ENCODE assay signal across 8 cellular contexts in the genomic region with DNA sequence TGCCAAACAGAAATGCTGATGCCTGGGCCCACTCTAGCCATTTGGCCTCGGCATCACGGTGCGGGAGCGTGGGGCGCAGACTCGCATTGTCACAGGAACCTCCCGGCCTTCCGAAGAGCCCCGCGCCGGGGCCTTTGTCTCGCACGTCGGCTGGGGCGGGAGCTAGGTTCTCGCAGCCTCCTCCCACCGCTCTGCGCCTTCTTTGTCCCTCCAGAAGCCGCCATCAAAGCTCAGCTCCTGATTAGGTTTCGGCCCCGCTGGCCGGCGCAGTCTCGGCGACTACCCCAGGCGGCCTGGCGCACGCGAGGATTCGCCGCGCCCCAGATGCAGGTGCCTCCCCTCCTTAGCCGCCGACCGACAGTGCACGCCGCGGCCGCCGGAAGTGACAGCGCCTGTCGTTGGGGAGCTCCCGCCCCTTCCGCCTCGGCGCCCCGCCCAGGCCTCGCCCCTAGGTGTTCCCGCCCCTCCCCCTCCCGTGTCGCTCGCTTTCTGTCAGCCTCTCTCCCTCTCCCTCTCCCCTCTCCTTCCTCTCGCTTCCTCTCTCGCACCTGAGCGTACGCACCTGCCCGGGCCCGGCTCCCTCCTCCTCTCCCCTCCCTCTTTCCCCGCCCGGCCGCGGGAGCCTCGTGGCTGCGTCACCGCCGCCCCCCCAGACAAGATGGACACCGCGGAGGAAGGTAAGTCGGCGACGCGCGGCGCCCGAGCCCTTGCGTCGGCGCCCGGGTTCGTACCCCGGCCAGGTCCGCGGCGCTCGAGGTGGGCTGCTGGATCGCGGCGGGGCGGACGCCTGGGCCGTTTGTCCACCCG. TPM values are rescaled to one million over a fixed set of nuclear protein-coding genes. Genes with fewer than 3 reads are reported as not detected.
DNase-seq lines count a peak whose midpoint lies in the region; ATAC-seq, FAIRE-seq and TF ChIP-seq lines count a peak whose summit lies in the region.

A gene with protein sequence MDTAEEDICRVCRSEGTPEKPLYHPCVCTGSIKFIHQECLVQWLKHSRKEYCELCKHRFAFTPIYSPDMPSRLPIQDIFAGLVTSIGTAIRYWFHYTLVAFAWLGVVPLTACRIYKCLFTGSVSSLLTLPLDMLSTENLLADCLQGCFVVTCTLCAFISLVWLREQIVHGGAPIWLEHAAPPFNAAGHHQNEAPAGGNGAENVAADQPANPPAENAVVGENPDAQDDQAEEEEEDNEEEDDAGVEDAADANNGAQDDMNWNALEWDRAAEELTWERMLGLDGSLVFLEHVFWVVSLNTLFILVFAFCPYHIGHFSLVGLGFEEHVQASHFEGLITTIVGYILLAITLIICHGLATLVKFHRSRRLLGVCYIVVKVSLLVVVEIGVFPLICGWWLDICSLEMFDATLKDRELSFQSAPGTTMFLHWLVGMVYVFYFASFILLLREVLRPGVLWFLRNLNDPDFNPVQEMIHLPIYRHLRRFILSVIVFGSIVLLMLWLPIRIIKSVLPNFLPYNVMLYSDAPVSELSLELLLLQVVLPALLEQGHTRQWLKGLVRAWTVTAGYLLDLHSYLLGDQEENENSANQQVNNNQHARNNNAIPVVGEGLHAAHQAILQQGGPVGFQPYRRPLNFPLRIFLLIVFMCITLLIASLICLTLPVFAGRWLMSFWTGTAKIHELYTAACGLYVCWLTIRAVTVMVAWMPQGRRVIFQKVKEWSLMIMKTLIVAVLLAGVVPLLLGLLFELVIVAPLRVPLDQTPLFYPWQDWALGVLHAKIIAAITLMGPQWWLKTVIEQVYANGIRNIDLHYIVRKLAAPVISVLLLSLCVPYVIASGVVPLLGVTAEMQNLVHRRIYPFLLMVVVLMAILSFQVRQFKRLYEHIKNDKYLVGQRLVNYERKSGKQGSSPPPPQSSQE (plus strand): TSS at position 455 of the 807 bp plus-strand sequence. CDS start 204 bp downstream, at position 659.

- H3K4me3 ChIP-seq in AG09309 (ENCODE audit: control insufficient read depth, low read depth, low read length) (peak within 1 kb of the TSS; percentile 97), keratinocyte (ENCODE audit: control insufficient read depth in 2 of 3, extremely low read depth in 1 of 3, insufficient read depth in 2 of 3, low read depth in 1 of 3, low read length in 3 of 3) (peak within 1 kb of the TSS; percentile 70 to 96 (median 90))

- H4K20me1 ChIP-seq in keratinocyte (ENCODE audit: control insufficient read depth, extremely low read depth, insufficient read depth, low read length): peaks cover 2% of the 10 kb centered on the region

- H3K4me2 ChIP-seq in keratinocyte (ENCODE audit: control insufficient read depth, extremely low read depth, insufficient read depth, low read depth, low read length): peak within 1 kb of the TSS; percentile 99

- H3K9me1 ChIP-seq in keratinocyte (ENCODE audit: control insufficient read depth, extremely low read depth, insufficient read depth, low read length): no peaks in the 10 kb centered on the region

- no peaks in the 10 kb centered on the region for H3K36me3 ChIP-seq in keratinocyte (ENCODE audit: control insufficient read depth in 2 of 2, extremely low read depth in 1 of 2, insufficient read depth in 2 of 2, low read length in 2 of 2)

- dilution Hi-C loops in keratinocyte (cut with MboI; ENCODE audit: extremely low pct_ligation_motif_present, low sequenced_read_pairs): no loop called here

- peaks cover 47% of the 10 kb centered on the region for H3K79me2 ChIP-seq in keratinocyte (ENCODE audit: control insufficient read depth, insufficient read depth, low read length)

- no peaks in the 10 kb centered on the region for H3K9me3 ChIP-seq in keratinocyte (ENCODE audit: control insufficient read depth, low read depth, low read length)

- FAIRE-seq in keratinocyte (lab: Jason Lieb, UNC): peak; percentile 29

- DNase-seq in AG09309 (ENCODE audit: low read depth) (peak; percentile 32), NCI-H446 treated with DMSO at 0.1 percent for 48 hours (lab: John Stamatoyannopoulos, UW) (peak; percentile 96), cerebellar cortex (ENCODE audit: low spot score) (peak; percentile 93), keratinocyte (ENCODE audit: low read depth, low spot score) (peak; percentile 69)
- peak; percentile 94 for DNase-seq in activated CD4-positive, CD25-positive, alpha-beta regulatory T cell treated with anti-CD3 and anti-CD28 coated beads, Interleukin-2, amount 50 U/mL, for 72 hours
- peak; percentile 91 to 95 (median 92) for DNase-seq in stimulated activated CD4-positive, alpha-beta T cell treated with anti-CD3 and anti-CD28 coated beads, Interleukin-12 subunit alpha, Interleukin-12 subunit beta, amount 100 ng/mL, for 48 hours (ENCODE audit: low read depth in 2 of 3, low spot score in 1 of 3)

- H3K4me1 ChIP-seq in keratinocyte (ENCODE audit: control insufficient read depth, extremely low read depth, insufficient read depth, low read length): peaks cover 27% of the 10 kb centered on the region

- no peaks in the 10 kb centered on the region for H3K27me3 ChIP-seq in keratinocyte (ENCODE audit: control insufficient read depth, extremely low read depth, insufficient read depth, low read length)

- H3K27ac ChIP-seq in keratinocyte (ENCODE audit: control insufficient read depth, insufficient read depth, low read length): peak within 1 kb of the TSS; percentile 97

- ATAC-seq in GM19035 (IDR thresholded peaks at IDR 0.05; ENCODE audit: unreplicated experiment) (peak; percentile 84), HG03354 (IDR thresholded peaks at IDR 0.05; ENCODE audit: poor library complexity, severe bottlenecking, unreplicated experiment) (peak; percentile 85)

- H3K9ac ChIP-seq in keratinocyte (ENCODE audit: control insufficient read depth, extremely low read depth, insufficient read depth, low read length): peak within 1 kb of the TSS; percentile 96

- H2AFZ ChIP-seq in keratinocyte (ENCODE audit: control insufficient read depth, low read length): peak within 1 kb of the TSS; percentile 70

- TF ChIP-seq CTCF in AG09309 (IDR thresholded peaks at IDR 0.05; ENCODE audit: control insufficient read depth, insufficient read depth, low read depth, low read length, missing control alignments): no peak
- no peak for TF ChIP-seq CTCF in keratinocyte (optimal IDR thresholded peaks at IDR 0.05 in 1 of 3, IDR thresholded peaks at IDR 0.05 in 1 of 3, conservative IDR thresholded peaks at IDR 0.05 in 1 of 3; ENCODE audit: extremely low read depth in 1 of 3, insufficient read depth in 2 of 3, low read length in 3 of 3)

RNA-seq across cellular contexts. Expression of the gene that starts here (rescaled TPM):
- polyA plus RNA-seq in keratinocyte: 92.6 to 196 TPM (median 174 TPM) in 3 replicates
- polyA plus RNA-seq in keratinocyte (2011; ENCODE audit: low read depth): 40.3 TPM
- polyA plus RNA-seq in keratinocyte (2011; cell fraction: cytosol; rRNA removed): 16.5 and 34.1 TPM in 2 replicates
- polyA plus RNA-seq in keratinocyte (2011; cell fraction: nucleus; rRNA removed): 240 and 286 TPM in 2 replicates
- polyA plus RNA-seq in keratinocyte (2012; ENCODE audit: low replicate concordance): 66.5 and 72.3 TPM in 2 replicates
- 150 to 372 TPM (median 305 TPM) in 3 replicates for polyA minus RNA-seq in keratinocyte
- polyA minus RNA-seq in keratinocyte (2011; cell fraction: cytosol; rRNA and poly(A)+ RNA removed): 107 TPM
- 256 and 714 TPM in 2 replicates for polyA minus RNA-seq in keratinocyte (2011; cell fraction: nucleus; rRNA and poly(A)+ RNA removed)

Comparison
In these comparisons a context has a peak if more than half of its experiments do, and no peak if none do; other contexts are left out.
1. Peak in every context shown above with its lines: DNase-seq, ATAC-seq, H3K4me3 ChIP-seq and H3K27ac ChIP-seq.
2. DNase-seq: peak in every context shown above with its lines; median percentile 96 in NCI-H446 treated with DMSO at 0.1 percent for 48 hours; 94 in activated CD4-positive, CD25-positive, alpha-beta regulatory T cell treated with anti-CD3 and anti-CD28 coated beads, Interleukin-2, amount 50 U/mL, for 72 hours; 93 in cerebellar cortex; 92 in stimulated activated CD4-positive, alpha-beta T cell treated with anti-CD3 and anti-CD28 coated beads, Interleukin-12 subunit alpha, Interleukin-12 subunit beta, amount 100 ng/mL, for 48 hours; 69 in keratinocyte; 32 in AG09309.